ENCODE assay signal across 8 cellular contexts in genomic region chr14:94129758-94130414, GRCh38. TPM values are rescaled to one million over a fixed set of nuclear protein-coding genes. Genes with fewer than 3 reads are reported as not detected.
DNase-seq lines count a peak whose midpoint lies in the region; ATAC-seq and TF ChIP-seq lines count a peak whose summit lies in the region.

No MANE protein-coding gene starts in this region.

- H3K4me1 Mint-ChIP-seq in endothelial cell (ENCODE audit: unreplicated experiment) (peaks cover 8% of the 10 kb centered on the region), memory B cell (peaks cover 16% of the 10 kb centered on the region)

- no peak for TF ChIP-seq CTCF in GM06990 (IDR thresholded peaks at IDR 0.05; ENCODE audit: insufficient read depth, low read length, poor library complexity, severe bottlenecking)
- no peak for TF ChIP-seq CTCF in WI38 (IDR thresholded peaks at IDR 0.05; ENCODE audit: low read depth, low read length)
- no peak for TF ChIP-seq CTCF in endothelial cell (IDR thresholded peaks at IDR 0.05; ENCODE audit: unreplicated experiment)

- H3K4me3 ChIP-seq in GM06990 (replicated peaks; ENCODE audit: low read depth, low read length) = peak overlapping the region; percentile 88
- peak overlapping the region; percentile 68 for H3K4me3 ChIP-seq in WI38 (ENCODE audit: low read depth, low read length)

- H3K36me3 ChIP-seq in GM06990 (ENCODE audit: control insufficient read depth, insufficient read depth, low read length) = peaks cover 5% of the 10 kb centered on the region

- peak overlapping the region; percentile 65 for H3K27ac ChIP-seq in temporal lobe (ENCODE audit: low read depth, low read length)

- H3K4me3 Mint-ChIP-seq in endothelial cell (ENCODE audit: unreplicated experiment) (peak overlapping the region; percentile 93), memory B cell (peak overlapping the region; percentile 94)

- H3K9me3 Mint-ChIP-seq in endothelial cell (ENCODE audit: unreplicated experiment) (no peaks in the 10 kb centered on the region), memory B cell (no peaks in the 10 kb centered on the region)

- H3K27me3 Mint-ChIP-seq in endothelial cell (ENCODE audit: unreplicated experiment) = peaks cover 3% of the 10 kb centered on the region
- peaks cover 1% of the 10 kb centered on the region for H3K27me3 Mint-ChIP-seq in memory B cell

- H3K27ac Mint-ChIP-seq in endothelial cell (ENCODE audit: unreplicated experiment) (peak overlapping the region; percentile 46), memory B cell (peak overlapping the region; percentile 93)

- ATAC-seq in memory B cell (ENCODE audit: low read depth) (peak; percentile 30), HG03025 (IDR thresholded peaks at IDR 0.05; ENCODE audit: low FRiP score, unreplicated experiment) (no peak)

- H3K36me3 Mint-ChIP-seq in endothelial cell (ENCODE audit: low read depth, unreplicated experiment) (no peaks in the 10 kb centered on the region), memory B cell (peaks cover 5% of the 10 kb centered on the region)

- H3K27me3 ChIP-seq in GM06990 (replicated peaks; ENCODE audit: control insufficient read depth, insufficient read depth, low read length) = no peaks in the 10 kb centered on the region

- no peak for DNase-seq in GM06990 (ENCODE audit: extremely low read depth, insufficient read length)
- DNase-seq in MV-4-11 (lab: John Stamatoyannopoulos, UW) = peak; percentile 22
- DNase-seq in endothelial cell (ENCODE audit: low spot score) = no peak
- no peak for DNase-seq in memory B cell (ENCODE audit: low spot score in 2 of 2)
- DNase-seq in activated gamma-delta T cell (lab: John Stamatoyannopoulos, UW) = no peak

RNA-seq across cellular contexts. Expression of gene IFI27L2, which starts 0.5 kb away (rescaled TPM):
- total RNA-seq in endothelial cell (ENCODE audit: unreplicated experiment) (23.7 TPM), temporal lobe (11.3 TPM)

RNA-seq across cellular contexts. Expression of gene IFI27, which starts 19.4 kb away (rescaled TPM):
- total RNA-seq in endothelial cell (ENCODE audit: unreplicated experiment) (3.8 TPM), temporal lobe (11.6 TPM)

RNA-seq across cellular contexts. Expression of gene PPP4R4, which starts 44.2 kb away (rescaled TPM):
- 0.18 TPM for total RNA-seq in endothelial cell (ENCODE audit: unreplicated experiment)
- total RNA-seq in temporal lobe = 0.49 TPM

RNA-seq across cellular contexts. Expression of gene IFI27L1, which starts 48.8 kb away (rescaled TPM):
- total RNA-seq in endothelial cell (ENCODE audit: unreplicated experiment) (33.5 TPM), temporal lobe (5.2 TPM)

RNA-seq across cellular contexts. Expression of gene DDX24, which starts 48.9 kb away (rescaled TPM):
- total RNA-seq in endothelial cell (ENCODE audit: unreplicated experiment) (89.6 TPM), temporal lobe (110 TPM)
